ENCODE assay signal across 1 cellular context in genomic region chr15:67720556-67721175, GRCh38.
TF ChIP-seq lines count a peak whose summit lies in the region.

No MANE protein-coding gene starts in this region.

TF ChIP-seq in HEK293, 187 proteins besides CTCF, POLR2A, EP300 and RAD21 (continued from another document and continues in another):
- TF ChIP-seq ZNF792 (tag by site-specific recombination; IDR thresholded peaks at IDR 0.05) (peak; percentile 54; the same call in 1 of the 2 replicates), ZNF692 (tag by site-specific recombination; IDR thresholded peaks at IDR 0.05) (0 out of 2 replicates have a peak, but pooled peaks have one; percentile 33), ZNF777 (tag by site-specific recombination; IDR thresholded peaks at IDR 0.05; ENCODE audit: borderline replicate concordance) (no peak), ZNF785 (tag by site-specific recombination; IDR thresholded peaks at IDR 0.05) (no peak), ZNF23 (tag by site-specific recombination; IDR thresholded peaks at IDR 0.05; ENCODE audit: borderline replicate concordance) (no peak), ZNF645 (tag by site-specific recombination; IDR thresholded peaks at IDR 0.05) (0 out of 2 replicates have a peak, but pooled peaks have one; percentile 56), GLI2 (tag by site-specific recombination; IDR thresholded peaks at IDR 0.05; ENCODE audit: borderline replicate concordance, low read depth) (peak; percentile 77), ZNF302 (tag by site-specific recombination; IDR thresholded peaks at IDR 0.05; ENCODE audit: low read depth) (no peak), MYNN (tag by site-specific recombination; IDR thresholded peaks at IDR 0.05; ENCODE audit: borderline replicate concordance) (no peak), ZNF571 (tag by site-specific recombination; IDR thresholded peaks at IDR 0.05) (no peak), ZNF280C (tag by site-specific recombination; IDR thresholded peaks at IDR 0.05) (no peak), ZNF354C (tag by site-specific recombination; IDR thresholded peaks at IDR 0.05; ENCODE audit: borderline replicate concordance, low read depth) (no peak), ZBTB8A (tag by site-specific recombination; IDR thresholded peaks at IDR 0.05) (peak; percentile 73), REST (tag by site-specific recombination; IDR thresholded peaks at IDR 0.05) (no peak), ZNF776 (tag by site-specific recombination; IDR thresholded peaks at IDR 0.05; ENCODE audit: borderline replicate concordance) (no peak), ZNF768 (tag by site-specific recombination; IDR thresholded peaks at IDR 0.05) (no peak), ZFP3 (tag by site-specific recombination; IDR thresholded peaks at IDR 0.05; ENCODE audit: low read depth) (no peak), ZNF660 (tag by site-specific recombination; IDR thresholded peaks at IDR 0.05) (peak; percentile 62; the same call in 1 of the 2 replicates), ZNF664 (tag by site-specific recombination; IDR thresholded peaks at IDR 0.05) (no peak), KLF7 (tag by site-specific recombination; IDR thresholded peaks at IDR 0.05; ENCODE audit: borderline replicate concordance) (no peak), TSHZ1 (tag by site-specific recombination; IDR thresholded peaks at IDR 0.05; ENCODE audit: borderline replicate concordance) (peak; percentile 97), ZNF112 (tag by site-specific recombination; IDR thresholded peaks at IDR 0.05) (no peak), SCRT2 (tag by site-specific recombination; IDR thresholded peaks at IDR 0.05) (0 out of 2 replicates have a peak, but pooled peaks have one; percentile 22), INSM2 (tag by site-specific recombination; IDR thresholded peaks at IDR 0.05) (peak; percentile 87), MEIS1 (CRISPR knock-in tag; IDR thresholded peaks at IDR 0.05; ENCODE audit: borderline replicate concordance) (no peak), ZFP37 (tag by site-specific recombination; IDR thresholded peaks at IDR 0.05) (no peak), ZNF560 (tag by site-specific recombination; IDR thresholded peaks at IDR 0.05; ENCODE audit: borderline replicate concordance) (no peak), ZNF501 (tag by site-specific recombination; IDR thresholded peaks at IDR 0.05) (peak; percentile 62; the same call in 1 of the 2 replicates), ZNF654 (tag by site-specific recombination; IDR thresholded peaks at IDR 0.05; ENCODE audit: low read depth) (0 out of 2 replicates have a peak, but pooled peaks have one; percentile 1), ZNF580 (tag by site-specific recombination; IDR thresholded peaks at IDR 0.05) (peak; percentile 86), KLF1 (tag by site-specific recombination; IDR thresholded peaks at IDR 0.05) (no peak), ZBTB17 (tag by site-specific recombination; IDR thresholded peaks at IDR 0.05) (peak; percentile 92), ZNF449 (tag by site-specific recombination; IDR thresholded peaks at IDR 0.05) (no peak), BCL11A (tag by site-specific recombination; IDR thresholded peaks at IDR 0.05; ENCODE audit: low read depth) (peak; percentile 93), ZNF747 (tag by site-specific recombination; IDR thresholded peaks at IDR 0.05) (no peak), ZNF169 (tag by site-specific recombination; IDR thresholded peaks at IDR 0.05) (no peak), ZNF211 (tag by site-specific recombination; IDR thresholded peaks at IDR 0.05; ENCODE audit: low read depth) (no peak), ZNF18 (tag by site-specific recombination; IDR thresholded peaks at IDR 0.05) (peak; percentile 57), ZNF521 (tag by site-specific recombination; IDR thresholded peaks at IDR 0.05) (no peak), GFI1B (tag by site-specific recombination; IDR thresholded peaks at IDR 0.05) (peak; percentile 84), ZBTB44 (tag by site-specific recombination; IDR thresholded peaks at IDR 0.05) (peak; percentile 94), GLIS2 (tag by site-specific recombination; IDR thresholded peaks at IDR 0.05) (no peak), KLF9 (tag by site-specific recombination; IDR thresholded peaks at IDR 0.05; ENCODE audit: low read depth) (no peak), ZNF221 (tag by site-specific recombination; IDR thresholded peaks at IDR 0.05; ENCODE audit: borderline replicate concordance) (no peak)
